In genomic region chr16:89257281-89257731, GRCh38 we compare ENCODE assay signal across 8 cellular contexts. TPM values are rescaled to one million over a fixed set of nuclear protein-coding genes. Genes with fewer than 3 reads are reported as not detected.
A peak's percentile ranks its signal among the peaks of the same experiment; 100 is the strongest.
DNase-seq lines count a peak whose midpoint lies in the region; ATAC-seq and TF ChIP-seq lines count a peak whose summit lies in the region.

No MANE protein-coding gene starts in this region.

- H3K27me3 Mint-ChIP-seq in activated CD4-positive, alpha-beta T cell treated with anti-CD3 and anti-CD28 coated beads, Interleukin-2, amount 10 ng/mL, durations not matched to agents 7 days and 5 days, result peaks cover 31% of the 10 kb centered on the region

- peak overlapping the region; percentile 33 for H3K4me3 Mint-ChIP-seq in activated CD4-positive, alpha-beta T cell treated with anti-CD3 and anti-CD28 coated beads, Interleukin-2, amount 10 ng/mL, durations not matched to agents 7 days and 5 days

- peak overlapping the region; percentile 19 for H3K27ac Mint-ChIP-seq in activated CD4-positive, alpha-beta T cell treated with anti-CD3 and anti-CD28 coated beads, Interleukin-2, amount 10 ng/mL, durations not matched to agents 7 days and 5 days

- H3K9me3 Mint-ChIP-seq in activated CD4-positive, alpha-beta T cell treated with anti-CD3 and anti-CD28 coated beads, Interleukin-2, amount 10 ng/mL, durations not matched to agents 7 days and 5 days, result no peaks in the 10 kb centered on the region

- peaks cover 2% of the 10 kb centered on the region for H3K36me3 Mint-ChIP-seq in activated CD4-positive, alpha-beta T cell treated with anti-CD3 and anti-CD28 coated beads, Interleukin-2, amount 10 ng/mL, durations not matched to agents 7 days and 5 days (ENCODE audit: low read depth)

- in situ Hi-C loops in astrocyte of the spinal cord (cut with HindIII; ENCODE audit: low sequenced_read_pairs), result no loop called here

- peaks cover 0 to 15% (median 8%) of the 10 kb centered on the region in 4 donors for H3K4me1 ChIP-seq in tibial artery

- TF ChIP-seq CTCF in astrocyte of the spinal cord (IDR thresholded peaks at IDR 0.05; ENCODE audit: low read depth, low read length) (peak; percentile 27), tibial artery (IDR thresholded peaks at IDR 0.05) (no peak)

- H3K36me3 ChIP-seq in tibial artery, result no peaks in the 10 kb centered on the region

- DNase-seq in activated CD4-positive, alpha-beta T cell treated with anti-CD3 and anti-CD28 coated beads, Interleukin-2, amount 10 ng/mL, durations not matched to agents 7 days and 5 days, result no peak
- no peak for DNase-seq in activated CD4-positive, alpha-beta T cell treated with anti-CD3 and anti-CD28 coated beads, Interleukin-2, amount 50 U/mL, for 1 hour
- DNase-seq in astrocyte of the spinal cord (ENCODE audit: low read depth, low spot score) (no peak), left colon (no peak), tibial artery (no peak), activated gamma-delta T cell (lab: John Stamatoyannopoulos, UW) (no peak), foreskin melanocyte (no peak)
- no peak for DNase-seq in central memory CD4-positive, alpha-beta T cell

- peak; percentile 52 for ATAC-seq in left colon

- H3K4me1 Mint-ChIP-seq in activated CD4-positive, alpha-beta T cell treated with anti-CD3 and anti-CD28 coated beads, Interleukin-2, amount 10 ng/mL, durations not matched to agents 7 days and 5 days, result peaks cover 27% of the 10 kb centered on the region

- CTCF ChIA-PET in activated CD4-positive, alpha-beta T cell treated with anti-CD3 and anti-CD28 coated beads, Interleukin-2, amount 10 ng/mL, durations not matched to agents 7 days and 5 days (lab: Charles Lee), result interaction anchor here (1.0 kb wide), 1 partner anchor 12 kb away, joined by 3 read pairs; no protein-coding TSS in a partner anchor

- intact Hi-C loops in left colon (cut with DNase I, micrococcal nuclease) (no loop called here), tibial artery (cut with DNase I; ENCODE audit: low total_unique reads) (no loop called here)

- no peak overlapping the region for H3K27ac ChIP-seq in tibial artery

- H3K9me3 ChIP-seq in tibial artery, result peaks cover 0 to 7% (median 0%) of the 10 kb centered on the region in 3 donors

- peaks cover 0 to 21% of the 10 kb centered on the region in 2 donors for H3K27me3 ChIP-seq in tibial artery

- H3K4me3 ChIP-seq in astrocyte of the spinal cord (ENCODE audit: low read depth, low read length) (peak overlapping the region; percentile 38), tibial artery (peak overlapping the region; percentile 23 to 25)

- POLR2A ChIA-PET in activated CD4-positive, alpha-beta T cell treated with anti-CD3 and anti-CD28 coated beads, Interleukin-2, amount 10 ng/mL, durations not matched to agents 7 days and 5 days (lab: Charles Lee), result no interaction called here

RNA-seq across cellular contexts. Expression of gene ZNF778, which starts 39.8 kb away (rescaled TPM):
- 1 to 10 TPM; 8.3 to 9.2 TPM for total RNA-seq in activated CD4-positive, alpha-beta T cell treated with anti-CD3 and anti-CD28 coated beads, Interleukin-2, amount 10 ng/mL, durations not matched to agents 7 days and 5 days
- 1 to 10 TPM; 4.4 to 7.0 TPM for total RNA-seq in left colon

RNA-seq across cellular contexts. Expression of gene SLC22A31, which starts 57.0 kb away (rescaled TPM):
- 1 to 10 TPM; 1.8 to 2.8 TPM for total RNA-seq in activated CD4-positive, alpha-beta T cell treated with anti-CD3 and anti-CD28 coated beads, Interleukin-2, amount 10 ng/mL, durations not matched to agents 7 days and 5 days
- under 1 TPM; 0.34 to 0.59 TPM for total RNA-seq in left colon
